9 cellular contexts compared by ENCODE assay signal in genomic region chr21:32457360-32457840, GRCh38. TPM values are rescaled to one million over a fixed set of nuclear protein-coding genes. Genes with fewer than 3 reads are reported as not detected.
DNase-seq lines count a peak whose midpoint lies in the region; ATAC-seq and TF ChIP-seq lines count a peak whose summit lies in the region.
"Had no signal": no experiment of that assay in that cellular context is flagged by ENCODE, and none has a peak within 500 bp of the region (broad histone marks: within the 10 kb centered on the region; RNA-seq: fewer than 3 reads in every experiment).

No MANE protein-coding gene starts in this region.

- H3K27ac ChIP-seq in layer of hippocampus (ENCODE audit: low read depth, low read length) = peak overlapping the region; percentile 24
- peak overlapping the region; percentile 56 to 90 for H3K27ac ChIP-seq in testis

- ATAC-seq in GM21381 (IDR thresholded peaks at IDR 0.05; ENCODE audit: unreplicated experiment) = no peak

- peak in 59 of 76 experiments; percentile 13 to 71 (median 40) for DNase-seq in HUDEP-2 (lab: John Stamatoyannopoulos, UW; ENCODE audit: unreplicated experiment in 76 of 76)
- peak; percentile 63 for DNase-seq in astrocyte of the hippocampus (ENCODE audit: low read depth, low spot score)
- peak; percentile 60 for DNase-seq in testis
- no peak for DNase-seq in activated effector memory CD4-positive, alpha-beta T cell treated with anti-CD3 and anti-CD28 coated beads, Interleukin-2, amount 50 U/mL, for 16 hours
- DNase-seq in activated CD4-positive, CD25-positive, alpha-beta regulatory T cell treated with anti-CD3 and anti-CD28 coated beads, Interleukin-2, amount 50 U/mL, for 72 hours = no peak
- DNase-seq: activated T-cell treated with anti-CD3 and anti-CD28 coated beads, Interleukin-2, amount 50 U/mL, for 24 hours; stimulated activated CD4-positive, alpha-beta T cell treated with anti-CD3 and anti-CD28 coated beads, Interleukin-4, amount 100 ng/mL, for 1 hour had no signal

- H3K36me3 ChIP-seq in testis (ENCODE audit: low read depth, missing control alignments) = no peaks in the 10 kb centered on the region

- no peak for TF ChIP-seq POLR2A in testis (IDR thresholded peaks at IDR 0.05)

- WGBS in testis, 2 donors = 24 to 33% methylated on average over 9 of the region's 9 CpGs

- H3K9me3 ChIP-seq in testis = no peaks in the 10 kb centered on the region

- no peak for TF ChIP-seq CTCF in testis (IDR thresholded peaks at IDR 0.05)

- H3K4me3 ChIP-seq in testis = no peak overlapping the region

- peaks cover 24% of the 10 kb centered on the region for H3K4me1 ChIP-seq in testis

- no peaks in the 10 kb centered on the region for H3K27me3 ChIP-seq in layer of hippocampus (ENCODE audit: control insufficient read depth, insufficient read depth, low read length)
- no peaks in the 10 kb centered on the region for H3K27me3 ChIP-seq in testis

- intact Hi-C loops in testis (cut with DNase I; ENCODE audit: low total_unique reads) = loop anchor here (5.0 kb wide), 1 partner anchor 45 kb away; the partner anchor contains the start of gene EVA1C

RNA-seq across cellular contexts. Expression of gene EVA1C, which starts 44.9 kb away (rescaled TPM):
- 10 to 100 TPM; 28.4 to 44.2 TPM for total RNA-seq in testis
- 47.0 TPM for polyA plus RNA-seq in testis (ENCODE audit: insufficient read depth, low read depth, low replicate concordance)

Comparison
In these comparisons a context has a peak if more than half of its experiments do, and no peak if none do; other contexts are left out.
1. DNase-seq: peak in HUDEP-2 (59 of 76), astrocyte of the hippocampus (single experiment) and testis (single experiment); none in activated effector memory CD4-positive, alpha-beta T cell treated with anti-CD3 and anti-CD28 coated beads, Interleukin-2, amount 50 U/mL, for 16 hours (single experiment) and activated CD4-positive, CD25-positive, alpha-beta regulatory T cell treated with anti-CD3 and anti-CD28 coated beads, Interleukin-2, amount 50 U/mL, for 72 hours (single experiment).